In the genomic region with DNA sequence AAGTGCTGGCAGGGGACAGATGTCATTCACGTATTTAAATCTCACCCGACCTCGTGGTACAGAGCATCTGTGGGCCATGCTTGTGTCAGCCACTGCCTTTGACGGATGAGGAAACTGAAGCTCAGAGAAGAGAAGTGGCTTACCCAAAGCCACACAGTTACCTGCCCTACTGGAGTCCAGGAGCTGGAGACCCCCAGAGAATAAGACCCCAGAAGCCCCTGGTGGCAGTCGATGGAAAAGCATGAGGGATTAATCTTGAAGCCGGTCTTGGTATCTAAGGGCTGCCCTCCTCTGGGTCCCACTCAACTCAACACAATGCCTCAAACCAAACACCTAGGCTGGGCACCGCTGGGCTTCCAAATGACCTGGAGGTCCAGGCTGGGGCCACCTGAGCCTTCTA, we compare ENCODE assay signal across 24 cellular contexts.
DNase-seq lines count a peak whose midpoint lies in the region; ATAC-seq, FAIRE-seq and TF ChIP-seq lines count a peak whose summit lies in the region.
"Had no signal": no experiment of that assay in that cellular context is flagged by ENCODE, and none has a peak within 500 bp of the region (broad histone marks: within the 10 kb centered on the region; RNA-seq: fewer than 3 reads in every experiment).

No MANE protein-coding gene starts in this region.

- H3K4me3 ChIP-seq in OCI-LY3 (ENCODE audit: low read length): no peak overlapping the region
- H3K4me3 ChIP-seq: heart left ventricle, SK-N-MC, tibial artery had no signal

- no peaks in the 10 kb centered on the region for H3K36me3 Mint-ChIP-seq in endothelial cell (ENCODE audit: low read depth, unreplicated experiment)
- H3K36me3 Mint-ChIP-seq in progenitor cell of endocrine pancreas (ENCODE audit: insufficient read depth): no peaks in the 10 kb centered on the region
- H3K36me3 Mint-ChIP-seq: stimulated activated effector memory CD8-positive, alpha-beta T cell treated with anti-CD3 and anti-CD28 coated beads, Interleukin-12 subunit alpha, Interleukin-12 subunit beta, amount 100 ng/mL, for 72 hours had no signal

- H3K27me3 Mint-ChIP-seq in endothelial cell (ENCODE audit: unreplicated experiment): peaks cover 5% of the 10 kb centered on the region
- H3K27me3 Mint-ChIP-seq in progenitor cell of endocrine pancreas: peaks cover 42% of the 10 kb centered on the region

- H3K27ac ChIP-seq in OCI-LY3 (ENCODE audit: low read length): no peak overlapping the region
- H3K27ac ChIP-seq: 22Rv1, heart left ventricle, HL-60, KMS-11, SK-N-MC, tibial artery had no signal

- H3K4me3 Mint-ChIP-seq in endothelial cell (ENCODE audit: unreplicated experiment) (no peak overlapping the region), progenitor cell of endocrine pancreas (ENCODE audit: low read depth) (no peak overlapping the region)
- H3K4me3 Mint-ChIP-seq: activated T-cell treated with anti-CD3 and anti-CD28 coated beads, Interleukin-2, amount 50 U/mL, for 72 hours; stimulated activated effector memory CD8-positive, alpha-beta T cell treated with anti-CD3 and anti-CD28 coated beads, Interleukin-12 subunit alpha, Interleukin-12 subunit beta, amount 100 ng/mL, for 72 hours had no signal

- H3K4me1 ChIP-seq in OCI-LY3 (ENCODE audit: low read length): no peaks in the 10 kb centered on the region

- H3K27ac Mint-ChIP-seq in endothelial cell (ENCODE audit: unreplicated experiment): no peak overlapping the region
- H3K27ac Mint-ChIP-seq in progenitor cell of endocrine pancreas: no peak overlapping the region
- H3K27ac Mint-ChIP-seq: activated T-cell treated with anti-CD3 and anti-CD28 coated beads, Interleukin-2, amount 50 U/mL, for 72 hours; stimulated activated effector memory CD8-positive, alpha-beta T cell treated with anti-CD3 and anti-CD28 coated beads, Interleukin-12 subunit alpha, Interleukin-12 subunit beta, amount 100 ng/mL, for 72 hours had no signal

- FAIRE-seq in RCC 7860 (lab: Jason Lieb, UNC): no peak
- FAIRE-seq: TTC549 had no signal

- no peak overlapping the region for H3K4me2 ChIP-seq in OCI-LY3 (ENCODE audit: low read length)
- H3K4me2 ChIP-seq: KMS-11 had no signal

- no peaks in the 10 kb centered on the region for H3K9me3 ChIP-seq in OCI-LY3 (ENCODE audit: insufficient read depth, low read length)
- H3K9me3 ChIP-seq: heart left ventricle, tibial artery had no signal

- peaks cover 11% of the 10 kb centered on the region for H3K4me1 Mint-ChIP-seq in endothelial cell (ENCODE audit: unreplicated experiment)
- H3K4me1 Mint-ChIP-seq in progenitor cell of endocrine pancreas (ENCODE audit: low read depth): no peaks in the 10 kb centered on the region

- no peaks in the 10 kb centered on the region for H4K20me1 ChIP-seq in OCI-LY3 (ENCODE audit: insufficient read depth, low read length)

- no peak for ATAC-seq in GM18517 (IDR thresholded peaks at IDR 0.05; ENCODE audit: unreplicated experiment)
- ATAC-seq: activated T-cell treated with anti-CD3 and anti-CD28 coated beads, Interleukin-2, amount 50 U/mL, for 72 hours; heart left ventricle; stimulated activated effector memory CD8-positive, alpha-beta T cell treated with anti-CD3 and anti-CD28 coated beads, Interleukin-12 subunit alpha, Interleukin-12 subunit beta, amount 100 ng/mL, for 72 hours had no signal

- H3K27me3 ChIP-seq in OCI-LY3 (ENCODE audit: low read depth, low read length): no peaks in the 10 kb centered on the region

- H3K9me3 Mint-ChIP-seq in endothelial cell (ENCODE audit: unreplicated experiment): no peaks in the 10 kb centered on the region
- H3K9me3 Mint-ChIP-seq in progenitor cell of endocrine pancreas (ENCODE audit: low read depth): no peaks in the 10 kb centered on the region
- H3K9me3 Mint-ChIP-seq: activated T-cell treated with anti-CD3 and anti-CD28 coated beads, Interleukin-2, amount 50 U/mL, for 72 hours; stimulated activated effector memory CD8-positive, alpha-beta T cell treated with anti-CD3 and anti-CD28 coated beads, Interleukin-12 subunit alpha, Interleukin-12 subunit beta, amount 100 ng/mL, for 72 hours had no signal

- no peak overlapping the region for H3K9ac ChIP-seq in OCI-LY3 (ENCODE audit: low read length)
- H3K9ac ChIP-seq: KMS-11 had no signal

- TF ChIP-seq CTCF in OCI-LY3 (IDR thresholded peaks at IDR 0.05; ENCODE audit: low read depth, low read length) (0 out of 2 replicates have a peak, but pooled peaks have one; percentile 4), endothelial cell (IDR thresholded peaks at IDR 0.05; ENCODE audit: unreplicated experiment) (peak; percentile 66), progenitor cell of endocrine pancreas (IDR thresholded peaks at IDR 0.05; ENCODE audit: unreplicated experiment) (peak; percentile 30)

- H3K36me3 ChIP-seq in OCI-LY3 (replicated peaks; ENCODE audit: low read depth, low read length): no peaks in the 10 kb centered on the region
- H3K36me3 ChIP-seq: heart left ventricle, tibial artery had no signal

- DNase-seq in DMS 273 (lab: John Stamatoyannopoulos, UW; ENCODE audit: unreplicated experiment): peak; percentile 41
- DNase-seq in DMS 273 treated with DMSO at 0.1 percent for 48 hours (lab: John Stamatoyannopoulos, UW): no peak
- no peak for DNase-seq in endothelial cell (ENCODE audit: low spot score)
- no peak for DNase-seq in progenitor cell of endocrine pancreas (ENCODE audit: low spot score, unreplicated experiment)
- no peak for DNase-seq in NCI-H146 treated with DMSO at 0.1 percent for 48 hours (lab: John Stamatoyannopoulos, UW; ENCODE audit: unreplicated experiment)
- DNase-seq in RCC 7860 (ENCODE audit: low spot score): no peak
- DNase-seq: activated CD4-positive, alpha-beta T cell treated with anti-CD3 and anti-CD28 coated beads, Interleukin-2, amount 50 U/mL, for 48 hours; activated T-cell treated with anti-CD3 and anti-CD28 coated beads, Interleukin-2, amount 50 U/mL, for 72 hours; amniotic stem cell; EL; heart left ventricle; islet precursor cell; midbrain; NCI-H1417; NCI-H345; tibial artery had no signal

- no peak overlapping the region for H2AFZ ChIP-seq in OCI-LY3 (ENCODE audit: low read depth, low read length)

- no peaks in the 10 kb centered on the region for H3K79me2 ChIP-seq in OCI-LY3 (ENCODE audit: low read length)

Comparison
In these comparisons a context has a peak if more than half of its experiments do, and no peak if none do; other contexts are left out.
1. CTCF ChIP-seq: peak in every context shown above with its lines; median percentile 66 in endothelial cell; 30 in progenitor cell of endocrine pancreas; 4 in OCI-LY3.